In the genomic region with DNA sequence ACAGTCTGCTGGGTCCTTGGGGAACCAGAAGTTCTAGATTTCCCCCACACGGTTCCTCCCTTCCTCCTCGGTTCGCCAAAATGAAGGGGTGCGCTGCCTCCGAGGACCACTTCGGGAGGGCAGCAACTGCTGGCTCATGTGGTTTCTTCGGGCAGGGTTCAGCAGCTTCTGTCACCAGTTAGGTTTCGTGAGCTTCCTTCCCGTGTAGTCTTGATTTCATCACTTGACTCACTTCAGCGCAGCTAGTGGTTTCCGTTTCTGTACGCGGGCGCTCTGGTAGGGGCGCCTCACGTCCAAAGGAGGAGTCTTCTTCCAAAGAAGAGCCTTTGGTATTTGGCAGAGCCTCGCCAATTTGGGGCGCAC, we compare ENCODE assay signal across 8 cellular contexts. TPM values are rescaled to one million over a fixed set of nuclear protein-coding genes. Genes with fewer than 3 reads are reported as not detected.
DNase-seq lines count a peak whose midpoint lies in the region; ATAC-seq and TF ChIP-seq lines count a peak whose summit lies in the region.

No MANE protein-coding gene starts in this region.

- intact Hi-C loops in right cardiac atrium (cut with DNase I), result no loop called here

- H3K4me3 ChIP-seq in AG09309 (ENCODE audit: control insufficient read depth, low read depth, low read length) (peak overlapping the region; percentile 57), OCI-LY3 (ENCODE audit: low read length) (peak overlapping the region; percentile 88), right cardiac atrium (ENCODE audit: low read length) (peak overlapping the region; percentile 37), retinal pigment epithelial cell (ENCODE audit: low read length) (peak overlapping the region; percentile 57)

- H3K27me3 Mint-ChIP-seq in activated naive CD8-positive, alpha-beta T cell, result peaks cover 23% of the 10 kb centered on the region

- no peaks in the 10 kb centered on the region for H3K36me3 ChIP-seq in OCI-LY3 (replicated peaks; ENCODE audit: low read depth, low read length)

- no peak for DNase-seq in AG09309 (ENCODE audit: low read depth)
- DNase-seq in right cardiac atrium, result peak in 2 of 3 donors; percentile 13 to 51
- no peak for DNase-seq in retinal pigment epithelial cell (ENCODE audit: low read depth)
- DNase-seq in NCI-H1048 (lab: John Stamatoyannopoulos, UW), result no peak

- H3K79me2 ChIP-seq in OCI-LY3 (ENCODE audit: low read length), result no peaks in the 10 kb centered on the region

- H3K27ac Mint-ChIP-seq in activated naive CD8-positive, alpha-beta T cell, result peak overlapping the region; percentile 47

- H3K9me3 Mint-ChIP-seq in activated naive CD8-positive, alpha-beta T cell (ENCODE audit: low read depth), result no peaks in the 10 kb centered on the region

- peak; percentile 98 for ATAC-seq in GM18870 (IDR thresholded peaks at IDR 0.05; ENCODE audit: unreplicated experiment)
- peak; percentile 97 for ATAC-seq in HG03103 (IDR thresholded peaks at IDR 0.05; ENCODE audit: low read depth, unreplicated experiment)
- ATAC-seq in right cardiac atrium, result peak; percentile 70 to 76

- H3K4me2 ChIP-seq in OCI-LY3 (ENCODE audit: low read length), result peak overlapping the region; percentile 96

- no peak overlapping the region for H3K27ac ChIP-seq in OCI-LY3 (ENCODE audit: low read length)
- H3K27ac ChIP-seq in right cardiac atrium (ENCODE audit: low read length), result no peak overlapping the region

- no peaks in the 10 kb centered on the region for H4K20me1 ChIP-seq in OCI-LY3 (ENCODE audit: insufficient read depth, low read length)

- peaks cover 2% of the 10 kb centered on the region for H3K36me3 Mint-ChIP-seq in activated naive CD8-positive, alpha-beta T cell

- peaks cover 12% of the 10 kb centered on the region for H3K4me1 ChIP-seq in OCI-LY3 (ENCODE audit: low read length)
- H3K4me1 ChIP-seq in right cardiac atrium (ENCODE audit: control insufficient read depth, insufficient read depth, low read length), result no peaks in the 10 kb centered on the region

- H3K27me3 ChIP-seq in OCI-LY3 (ENCODE audit: low read depth, low read length), result peaks cover 25% of the 10 kb centered on the region
- no peaks in the 10 kb centered on the region for H3K27me3 ChIP-seq in right cardiac atrium (ENCODE audit: control insufficient read depth, insufficient read depth)

- H2AFZ ChIP-seq in OCI-LY3 (ENCODE audit: low read depth, low read length), result peak overlapping the region; percentile 76

- TF ChIP-seq CTCF in AG09309 (IDR thresholded peaks at IDR 0.05; ENCODE audit: control insufficient read depth, insufficient read depth, low read depth, low read length, missing control alignments) (no peak), OCI-LY3 (IDR thresholded peaks at IDR 0.05; ENCODE audit: low read depth, low read length) (no peak), retinal pigment epithelial cell (conservative IDR thresholded peaks at IDR 0.05; ENCODE audit: low read depth, low read length) (no peak)

- peaks cover 17% of the 10 kb centered on the region for H3K4me1 Mint-ChIP-seq in activated naive CD8-positive, alpha-beta T cell (ENCODE audit: low read depth)

- peak overlapping the region; percentile 50; the same call in 1 of the 2 replicates for H3K9ac ChIP-seq in OCI-LY3 (ENCODE audit: low read length)

- no peaks in the 10 kb centered on the region for H3K9me3 ChIP-seq in OCI-LY3 (ENCODE audit: insufficient read depth, low read length)
- H3K9me3 ChIP-seq in right cardiac atrium (ENCODE audit: control insufficient read depth, low read length), result no peaks in the 10 kb centered on the region

- WGBS in right cardiac atrium, result 8% methylated on average over 18 of the region's 18 CpGs

- peak overlapping the region; percentile 89 for H3K4me3 Mint-ChIP-seq in activated naive CD8-positive, alpha-beta T cell

RNA-seq across cellular contexts. Expression of gene GALNT3, which starts 0.5 kb away (rescaled TPM):
- under 1 TPM; 0.24 to 0.59 (median 0.42) TPM for total RNA-seq in right cardiac atrium
- polyA plus RNA-seq in right cardiac atrium, result 0.27 TPM

Comparison
In these comparisons a context has a peak if more than half of its experiments do, and no peak if none do; other contexts are left out.
1. DNase-seq: peak in right cardiac atrium (2 of 3); none in AG09309 (single experiment), retinal pigment epithelial cell (single experiment) and NCI-H1048 (single experiment).
2. H3K4me3 ChIP-seq: peak in every context shown above with its lines; median percentile 88 in OCI-LY3; 57 in AG09309; 57 in retinal pigment epithelial cell; 37 in right cardiac atrium.
3. Peak in every context shown above with its lines, with median percentiles within 50 percentile points of each other: ATAC-seq.